ENCODE assay signal across 10 cellular contexts in the genomic region with DNA sequence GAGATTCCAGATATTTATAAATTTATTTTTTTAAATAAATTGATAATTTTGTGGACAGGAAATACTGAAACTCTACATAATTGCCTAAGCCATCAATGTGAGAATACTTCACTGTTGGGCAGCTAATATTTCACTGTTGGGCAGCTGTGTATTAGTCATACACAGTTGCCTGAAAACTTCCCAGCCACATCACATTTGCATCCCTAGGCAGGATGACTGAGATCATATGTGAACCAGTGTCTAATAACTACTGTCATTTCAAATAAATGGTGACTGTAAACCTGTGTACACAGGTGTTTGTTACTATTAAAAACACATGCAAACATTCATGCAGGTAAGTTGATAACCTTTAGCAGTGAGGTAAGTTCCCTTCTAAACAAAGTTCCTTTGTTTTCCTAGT.
A peak's percentile ranks its signal among the peaks of the same experiment; 100 is the strongest.
DNase-seq lines count a peak whose midpoint lies in the region; ATAC-seq lines count a peak whose summit lies in the region.
"Had no signal": no experiment of that assay in that cellular context is flagged by ENCODE, and none has a peak within 500 bp of the region (broad histone marks: within the 10 kb centered on the region; RNA-seq: fewer than 3 reads in every experiment).

No MANE protein-coding gene starts in this region.

- peak; percentile 56 for DNase-seq in RKO (ENCODE audit: low spot score)
- peak; percentile 61 for DNase-seq in non-pigmented ciliary epithelial cell (ENCODE audit: low read depth)
- no peak for DNase-seq in NCI-H345 treated with DMSO at 0.1 percent for 48 hours (lab: John Stamatoyannopoulos, UW; ENCODE audit: unreplicated experiment)
- no peak for DNase-seq in activated CD8-positive, alpha-beta memory T cell treated with anti-CD3 and anti-CD28 coated beads for 24 hours
- DNase-seq in stimulated activated naive CD4-positive, alpha-beta T cell (lab: John Stamatoyannopoulos, UW): no peak
- DNase-seq in NOMO-1 treated with DMSO at 0.1 percent for 48 hours (lab: John Stamatoyannopoulos, UW; ENCODE audit: unreplicated experiment): no peak
- DNase-seq: effector memory CD8-positive, alpha-beta T cell; trophoblast cell had no signal

- ATAC-seq in GM18868 (IDR thresholded peaks at IDR 0.05; ENCODE audit: unreplicated experiment): peak; percentile 94
- ATAC-seq in HG02970 (IDR thresholded peaks at IDR 0.05; ENCODE audit: low FRiP score, unreplicated experiment): peak; percentile 80
- ATAC-seq: effector memory CD8-positive, alpha-beta T cell had no signal

Comparison
In these comparisons a context has a peak if more than half of its experiments do, and no peak if none do; other contexts are left out.
1. DNase-seq: peak in RKO (single experiment) and non-pigmented ciliary epithelial cell (single experiment); none in NCI-H345 treated with DMSO at 0.1 percent for 48 hours (single experiment), activated CD8-positive, alpha-beta memory T cell treated with anti-CD3 and anti-CD28 coated beads for 24 hours (single experiment), stimulated activated naive CD4-positive, alpha-beta T cell (0 of 6) and NOMO-1 treated with DMSO at 0.1 percent for 48 hours (single experiment).